Comparison of ENCODE assay signal across 18 cellular contexts in genomic region chr14:55980970-55981369, GRCh38.
DNase-seq lines count a peak whose midpoint lies in the region; ATAC-seq, FAIRE-seq and TF ChIP-seq lines count a peak whose summit lies in the region.
"Had no signal": no experiment of that assay in that cellular context is flagged by ENCODE, and none has a peak within 500 bp of the region (broad histone marks: within the 10 kb centered on the region; RNA-seq: fewer than 3 reads in every experiment).

No MANE protein-coding gene starts in this region.

- TF ChIP-seq POLR2A in K562 (conservative IDR thresholded peaks at IDR 0.05) = no peak

- no peak overlapping the region for H3K9ac ChIP-seq in K562 (ENCODE audit: insufficient read depth in 1 of 2, low read depth in 2 of 2, low read length in 2 of 2)

- H3K4me1 Mint-ChIP-seq in activated T-cell treated with anti-CD3 and anti-CD28 coated beads, Interleukin-2, amount 50 U/mL, for 72 hours (ENCODE audit: low read depth) = peaks cover 7% of the 10 kb centered on the region
- H3K4me1 Mint-ChIP-seq in stimulated activated effector memory CD8-positive, alpha-beta T cell treated with anti-CD3 and anti-CD28 coated beads, Interleukin-12 subunit alpha, Interleukin-12 subunit beta, amount 100 ng/mL, for 72 hours = no peaks in the 10 kb centered on the region
- H3K4me1 Mint-ChIP-seq: CD14-positive monocyte had no signal

- no peaks in the 10 kb centered on the region for H3K4me1 ChIP-seq in K562 (replicated peaks in 1 of 2; ENCODE audit: control insufficient read depth in 2 of 2, insufficient read depth in 2 of 2, low read length in 2 of 2)

- TF ChIP-seq CTCF in K562 (IDR thresholded peaks at IDR 0.05 in 2 of 3, conservative IDR thresholded peaks at IDR 0.05 in 1 of 3; ENCODE audit: insufficient read depth in 2 of 3, low read depth in 1 of 3, low read length in 3 of 3) = no peak

- H3K36me3 Mint-ChIP-seq in activated T-cell treated with anti-CD3 and anti-CD28 coated beads, Interleukin-2, amount 50 U/mL, for 72 hours (ENCODE audit: insufficient read depth in 2 of 2) = peaks cover 4 to 5% of the 10 kb centered on the region in 2 donors
- H3K36me3 Mint-ChIP-seq in stimulated activated effector memory CD8-positive, alpha-beta T cell treated with anti-CD3 and anti-CD28 coated beads, Interleukin-12 subunit alpha, Interleukin-12 subunit beta, amount 100 ng/mL, for 72 hours = no peaks in the 10 kb centered on the region
- H3K36me3 Mint-ChIP-seq: CD14-positive monocyte; CD8-positive, alpha-beta T cell had no signal

- in situ Hi-C loops in K562 (cut with MboI) = no loop called here

- POLR2A ChIA-PET in K562 (lab: Yijun Ruan, JAX) = no interaction called here

- ATAC-seq in activated T-cell treated with anti-CD3 and anti-CD28 coated beads, Interleukin-2, amount 50 U/mL, for 72 hours (replicated peaks in 1 of 2) = peak; percentile 49 to 71
- no peak for ATAC-seq in K562
- peak; percentile 85 for ATAC-seq in stimulated activated effector memory CD8-positive, alpha-beta T cell treated with anti-CD3 and anti-CD28 coated beads, Interleukin-12 subunit alpha, Interleukin-12 subunit beta, amount 100 ng/mL, for 72 hours
- ATAC-seq: CD8-positive, alpha-beta T cell had no signal

- FAIRE-seq in K562 (lab: Jason Lieb, UNC) = no peak
- FAIRE-seq: D721Med, H1, HTR-8/SVneo had no signal

- H3K9me1 ChIP-seq in K562 (ENCODE audit: control insufficient read depth, insufficient read depth, low read length) = no peaks in the 10 kb centered on the region

- no peak overlapping the region for H2AFZ ChIP-seq in K562 (ENCODE audit: low read depth, low read length)

- no TSS peak for BruUV-seq in K562 (replicated peaks; lab: Mats Ljungman, UMichigan)

- H3K4me3 Mint-ChIP-seq in activated T-cell treated with anti-CD3 and anti-CD28 coated beads, Interleukin-2, amount 50 U/mL, for 72 hours = no peak overlapping the region
- no peak overlapping the region for H3K4me3 Mint-ChIP-seq in stimulated activated effector memory CD8-positive, alpha-beta T cell treated with anti-CD3 and anti-CD28 coated beads, Interleukin-12 subunit alpha, Interleukin-12 subunit beta, amount 100 ng/mL, for 72 hours
- H3K4me3 Mint-ChIP-seq: CD14-positive monocyte; CD8-positive, alpha-beta T cell; HFFc6 had no signal

- DNase-seq in DMS53 (lab: John Stamatoyannopoulos, UW) (peak; percentile 7), DMS53 treated with DMSO at 0.1 percent for 48 hours (lab: John Stamatoyannopoulos, UW; ENCODE audit: unreplicated experiment) (no peak), K562 (ENCODE audit: extremely low read depth in 1 of 4, low spot score in 3 of 4) (no peak), NCI-H526 treated with DMSO at 0.1 percent for 48 hours (lab: John Stamatoyannopoulos, UW) (no peak), DMS153 treated with DMSO at 0.1 percent for 48 hours (lab: John Stamatoyannopoulos, UW; ENCODE audit: unreplicated experiment) (no peak)
- no peak for DNase-seq in activated T-cell treated with anti-CD3 and anti-CD28 coated beads, Interleukin-2, amount 50 U/mL, for 72 hours
- DNase-seq in activated T-cell treated with anti-CD3 and anti-CD28 coated beads, Interleukin-2, amount 50 U/mL, for 48 hours = no peak
- no peak for DNase-seq in stimulated activated effector memory CD8-positive, alpha-beta T cell treated with anti-CD3 and anti-CD28 coated beads, Interleukin-12 subunit alpha, Interleukin-12 subunit beta, amount 100 ng/mL, for 72 hours (ENCODE audit: low spot score in 2 of 2)
- DNase-seq: CD8-positive, alpha-beta T cell; COR-L47; DMS153; HFFc6 had no signal

- H3K9me3 Mint-ChIP-seq in activated T-cell treated with anti-CD3 and anti-CD28 coated beads, Interleukin-2, amount 50 U/mL, for 72 hours = peaks cover 5 to 7% of the 10 kb centered on the region in 2 donors
- peaks cover 8% of the 10 kb centered on the region for H3K9me3 Mint-ChIP-seq in stimulated activated effector memory CD8-positive, alpha-beta T cell treated with anti-CD3 and anti-CD28 coated beads, Interleukin-12 subunit alpha, Interleukin-12 subunit beta, amount 100 ng/mL, for 72 hours

- H3K27me3 ChIP-seq in K562 (ENCODE audit: control insufficient read depth in 2 of 2, insufficient read depth in 2 of 2, low read length in 2 of 2) = no peaks in the 10 kb centered on the region

- H3K9me3 ChIP-seq in K562 (replicated peaks; ENCODE audit: control insufficient read depth, insufficient read depth, low read depth, low read length) = no peaks in the 10 kb centered on the region

- CTCF ChIA-PET in K562 (lab: Yijun Ruan, JAX; ENCODE audit: low intra/inter-chr PET ratio) = no interaction called here

- H3K27ac ChIP-seq in K562 (ENCODE audit: extremely low read depth, low read depth, low read length) = no peak overlapping the region
- H3K27ac ChIP-seq: 22Rv1 had no signal

- TF ChIP-seq EP300 in K562 (IDR thresholded peaks at IDR 0.05; ENCODE audit: low read length) = no peak

- H3K79me2 ChIP-seq in K562 (ENCODE audit: control insufficient read depth, insufficient read depth, low read length) = no peaks in the 10 kb centered on the region

- intact Hi-C loops in K562 (cut with micrococcal nuclease) = no loop called here

- no peak overlapping the region for H3K27ac Mint-ChIP-seq in activated T-cell treated with anti-CD3 and anti-CD28 coated beads, Interleukin-2, amount 50 U/mL, for 72 hours
- H3K27ac Mint-ChIP-seq in stimulated activated effector memory CD8-positive, alpha-beta T cell treated with anti-CD3 and anti-CD28 coated beads, Interleukin-12 subunit alpha, Interleukin-12 subunit beta, amount 100 ng/mL, for 72 hours = no peak overlapping the region
- H3K27ac Mint-ChIP-seq: CD14-positive monocyte; CD8-positive, alpha-beta T cell; HFFc6 had no signal

- no peak overlapping the region for H3K4me3 ChIP-seq in K562
- H3K4me3 ChIP-seq: HAP-1 had no signal

- H3K36me3 ChIP-seq in K562 (ENCODE audit: control insufficient read depth, insufficient read depth, low read length) = no peaks in the 10 kb centered on the region
- H3K36me3 ChIP-seq: HAP-1 had no signal

- no peak for TF ChIP-seq RAD21 in K562 (CRISPR knock-in tag; conservative IDR thresholded peaks at IDR 0.05 in 1 of 2, IDR thresholded peaks at IDR 0.05 in 1 of 2)

- H3K27me3 Mint-ChIP-seq in activated T-cell treated with anti-CD3 and anti-CD28 coated beads, Interleukin-2, amount 50 U/mL, for 72 hours (ENCODE audit: low read depth) = peaks cover 26% of the 10 kb centered on the region

- no peaks in the 10 kb centered on the region for H4K20me1 ChIP-seq in K562 (replicated peaks; ENCODE audit: control insufficient read depth, insufficient read depth, low read length)

- no peak overlapping the region for H3K4me2 ChIP-seq in K562 (ENCODE audit: insufficient read depth, low read length)

TF ChIP-seq in K562, 482 proteins besides CTCF, POLR2A, EP300 and RAD21:
- TF ChIP-seq SRSF7 (optimal IDR thresholded peaks at IDR 0.05; ENCODE audit: low read depth, low read length) (no peak), MEF2A (IDR thresholded peaks at IDR 0.05; ENCODE audit: control insufficient read depth, low read depth, low read length) (peak; percentile 56; the same call in 1 of the 2 replicates)
